8 cellular contexts compared by ENCODE assay signal in the genomic region with DNA sequence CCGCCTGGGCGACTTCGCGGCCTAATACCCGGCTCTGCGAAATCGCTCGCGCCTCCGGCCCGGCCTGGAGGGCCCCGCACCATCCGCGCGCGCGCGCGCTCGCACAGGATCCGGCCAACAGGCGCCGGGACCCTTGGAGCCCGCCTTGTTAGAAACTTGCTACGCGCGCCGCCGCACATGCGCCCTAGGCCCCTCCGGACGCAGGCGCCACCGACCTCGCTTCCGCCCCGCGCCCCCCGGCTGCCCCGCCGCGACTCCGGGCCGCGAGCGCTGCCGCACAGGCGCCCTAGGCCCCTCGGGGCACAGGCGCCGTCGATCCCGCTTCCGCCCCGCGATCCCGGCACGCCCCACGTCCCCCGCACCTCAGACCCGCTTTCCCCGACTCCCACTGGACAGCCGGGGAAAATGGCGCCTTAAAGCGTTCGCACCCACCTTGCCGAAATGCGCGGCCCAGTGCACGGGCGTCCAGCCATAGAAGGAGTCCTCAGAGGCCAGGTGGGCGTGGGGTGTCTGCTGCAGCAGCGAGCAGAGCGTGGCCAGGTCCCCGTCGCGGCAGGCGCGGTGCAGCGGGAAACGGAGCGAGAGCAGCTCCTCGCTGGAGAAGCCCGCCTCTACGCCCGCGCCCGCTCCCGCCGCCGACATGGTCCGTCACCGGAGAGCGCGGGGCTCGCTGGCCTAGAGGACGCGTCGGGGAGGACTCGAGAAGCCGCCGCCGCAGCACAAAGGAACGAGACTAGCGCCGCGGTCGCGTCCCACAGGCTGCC. TPM values are rescaled to one million over a fixed set of nuclear protein-coding genes. Genes with fewer than 3 reads are reported as not detected.
DNase-seq lines count a peak whose midpoint lies in the region; ATAC-seq lines count a peak whose summit lies in the region.

No MANE protein-coding gene starts in this region.

- peaks cover 16 to 26% (median 23%) of the 10 kb centered on the region in 11 experiments for H3K36me3 ChIP-seq in BLaER1 treated with 17β-estradiol and CSF1 and Interleukin-3, amounts not matched to agents 10 nM and 100 nM
- H3K36me3 ChIP-seq in mesendoderm (ENCODE audit: control insufficient read depth, insufficient read depth, low read length), result no peaks in the 10 kb centered on the region

- H4K20me1 ChIP-seq in BLaER1 treated with 17β-estradiol and CSF1 and Interleukin-3, amounts not matched to agents 10 nM and 100 nM, result peaks cover 46 to 48% (median 48%) of the 10 kb centered on the region in 11 experiments

- WGBS in mesendoderm (ENCODE audit: extremely low coverage, insufficient coverage, low lambda C conversion rate), result no CpG with 5 or more reads among the region's 109 CpGs

- H3K56ac ChIP-seq in mesendoderm (ENCODE audit: low read length), result peak overlapping the region; percentile 100

- H2BK5ac ChIP-seq in mesendoderm (ENCODE audit: low read length), result peak overlapping the region; percentile 99

- H3K27ac ChIP-seq in BLaER1 treated with 17β-estradiol and CSF1 and Interleukin-3, amounts not matched to agents 10 nM and 100 nM, result peak overlapping the region; percentile 97 to 100 (median 99)
- H3K27ac ChIP-seq in mesendoderm (ENCODE audit: low read depth, low read length), result peak overlapping the region; percentile 94

- no peaks in the 10 kb centered on the region for H3K9me3 Mint-ChIP-seq in effector memory CD8-positive, alpha-beta T cell

- peak overlapping the region; percentile 88 to 98 (median 94) for H3K4me3 ChIP-seq in BLaER1 treated with 17β-estradiol and CSF1 and Interleukin-3, amounts not matched to agents 10 nM and 100 nM
- H3K4me3 ChIP-seq in mesendoderm (ENCODE audit: low read length), result peak overlapping the region; percentile 99

- H4K5ac ChIP-seq in mesendoderm (ENCODE audit: low read length), result no peak overlapping the region

- peak overlapping the region; percentile 43 for H4K8ac ChIP-seq in mesendoderm (ENCODE audit: low read depth, low read length)

- H3K79me1 ChIP-seq in mesendoderm (ENCODE audit: low read length), result no peaks in the 10 kb centered on the region

- DNase-seq in NCI-H748 (lab: John Stamatoyannopoulos, UW; ENCODE audit: unreplicated experiment), result peak; percentile 90
- DNase-seq in activated CD8-positive, alpha-beta memory T cell treated with anti-CD3 and anti-CD28 coated beads for 24 hours, result peak; percentile 91
- peak; percentile 56 to 58 (median 57) for DNase-seq in effector memory CD8-positive, alpha-beta T cell
- DNase-seq in mesendoderm, result peak; percentile 77
- peak; percentile 42 for DNase-seq in stimulated activated CD8-positive, alpha-beta memory T cell treated with anti-CD3 and anti-CD28 coated beads, Interleukin-15, amount 100 ng/mL, for 1 hour (ENCODE audit: low read depth)

- H2BK120ac ChIP-seq in mesendoderm (ENCODE audit: low read depth, low read length), result peak overlapping the region; percentile 68

- H3K4ac ChIP-seq in mesendoderm (ENCODE audit: low read depth, low read length), result peak overlapping the region; percentile 91

- H3K9ac ChIP-seq in BLaER1 treated with 17β-estradiol and CSF1 and Interleukin-3, amounts not matched to agents 10 nM and 100 nM, result peak overlapping the region; percentile 97 to 99 (median 98)
- peak overlapping the region; percentile 100 for H3K9ac ChIP-seq in mesendoderm (ENCODE audit: low read length)

- H3K79me2 ChIP-seq in mesendoderm (ENCODE audit: control insufficient read depth, insufficient read depth, low read length), result peaks cover 50% of the 10 kb centered on the region

- peaks cover 12% of the 10 kb centered on the region for H3K36me3 Mint-ChIP-seq in effector memory CD8-positive, alpha-beta T cell (ENCODE audit: insufficient read depth)

- H3K23ac ChIP-seq in mesendoderm (ENCODE audit: low read length), result peak overlapping the region; percentile 99

- H2AK5ac ChIP-seq in mesendoderm (ENCODE audit: low read length), result peak overlapping the region; percentile 65

- H3K27me3 ChIP-seq in BLaER1 treated with 17β-estradiol and CSF1 and Interleukin-3, amounts not matched to agents 10 nM and 100 nM, result no peaks in the 10 kb centered on the region
- H3K27me3 ChIP-seq in mesendoderm (ENCODE audit: insufficient read depth, low read length, poor library complexity), result no peaks in the 10 kb centered on the region

- peak overlapping the region; percentile 92 to 93 for H3K27ac Mint-ChIP-seq in effector memory CD8-positive, alpha-beta T cell

- peak overlapping the region; percentile 88 to 90 for H3K4me3 Mint-ChIP-seq in effector memory CD8-positive, alpha-beta T cell

- ATAC-seq in GM19025 (IDR thresholded peaks at IDR 0.05; ENCODE audit: low read depth, unreplicated experiment), result peak; percentile 22
- peak; percentile 35 for ATAC-seq in HG03159 (IDR thresholded peaks at IDR 0.05; ENCODE audit: unreplicated experiment)
- ATAC-seq in effector memory CD8-positive, alpha-beta T cell (replicated peaks), result peak; percentile 40

- H3K4me1 ChIP-seq in BLaER1 treated with 17β-estradiol and CSF1 and Interleukin-3, amounts not matched to agents 10 nM and 100 nM, result peaks cover 28 to 49% (median 40%) of the 10 kb centered on the region in 10 experiments
- peaks cover 8% of the 10 kb centered on the region for H3K4me1 ChIP-seq in mesendoderm (ENCODE audit: control insufficient read depth, low read depth, low read length)

- H3K4me1 Mint-ChIP-seq in effector memory CD8-positive, alpha-beta T cell (ENCODE audit: low read depth in 2 of 2), result peaks cover 32 to 45% of the 10 kb centered on the region in 2 donors

- no peak overlapping the region for H2BK15ac ChIP-seq in mesendoderm (replicated peaks; ENCODE audit: low read depth)

- H3K18ac ChIP-seq in mesendoderm (ENCODE audit: low read length), result peak overlapping the region; percentile 86

- no peaks in the 10 kb centered on the region for H3K9me3 ChIP-seq in BLaER1 treated with 17β-estradiol and CSF1 and Interleukin-3, amounts not matched to agents 10 nM and 100 nM (replicated peaks in 1 of 11)

- H3K27me3 Mint-ChIP-seq in effector memory CD8-positive, alpha-beta T cell, result no peaks in the 10 kb centered on the region

- peak overlapping the region; percentile 89 to 99 (median 95) for H3K4me2 ChIP-seq in BLaER1 treated with 17β-estradiol and CSF1 and Interleukin-3, amounts not matched to agents 10 nM and 100 nM
- H3K4me2 ChIP-seq in mesendoderm (ENCODE audit: low read length), result peak overlapping the region; percentile 25

RNA-seq across cellular contexts. Expression of a gene that starts 0.4 kb away (rescaled TPM):
- polyA plus RNA-seq in mesendoderm (2013, experiment 1 of 2), result 49.3 TPM
- polyA plus RNA-seq in mesendoderm (2013, experiment 2 of 2), result 49.3 TPM

Comparison
In these comparisons a context has a peak if more than half of its experiments do, and no peak if none do; other contexts are left out.
1. Peak in every context shown above with its lines: DNase-seq, ATAC-seq, H3K4me3 ChIP-seq and H3K27ac ChIP-seq.